Comparison of ENCODE assay signal across 21 cellular contexts in genomic region chr4:33078145-33078544, GRCh38.
"Had no signal": no experiment of that assay in that cellular context is flagged by ENCODE, and none has a peak within 500 bp of the region (broad histone marks: within the 10 kb centered on the region; RNA-seq: fewer than 3 reads in every experiment).

No MANE protein-coding gene starts in this region.

- H3K27me3 ChIP-seq: SJSA1 had no signal

- H3K4me1 ChIP-seq: SJSA1 had no signal

- H3K36me3 ChIP-seq: SJSA1 had no signal

- FAIRE-seq: K562, RCC 7860 had no signal

- H3K27ac ChIP-seq: KMS-11, SJSA1, SK-N-MC had no signal

- DNase-seq: MV-4-11, NCI-H1048, NCI-H1105, NCI-H1417 treated with DMSO at 0.1 percent for 48 hours, NCI-H146, NCI-H1694 treated with DMSO at 0.1 percent for 48 hours, NCI-H1930, NCI-H2081, NCI-H2107, NCI-H2227 treated with DMSO at 0.1 percent for 48 hours, NCI-H524, NCI-H526 treated with DMSO at 0.1 percent for 48 hours, NCI-H748 treated with DMSO at 0.1 percent for 48 hours, Right ventricle myocardium superior, RPMI8226, SIG-M5 had no signal

- H3K4me3 ChIP-seq: K562, SJSA1, SK-N-MC had no signal

- H3K9ac ChIP-seq: KMS-11 had no signal

- ATAC-seq: K562 had no signal

- H3K4me2 ChIP-seq: KMS-11 had no signal

- H3K9me3 ChIP-seq: SJSA1 had no signal
